ENCODE assay signal across 11 cellular contexts in genomic region chr15:85752591-85752990, GRCh38. TPM values are rescaled to one million over a fixed set of nuclear protein-coding genes. Genes with fewer than 3 reads are reported as not detected.
A peak's percentile ranks its signal among the peaks of the same experiment; 100 is the strongest.
DNase-seq lines count a peak whose midpoint lies in the region; ATAC-seq and TF ChIP-seq lines count a peak whose summit lies in the region.
"Had no signal": no experiment of that assay in that cellular context is flagged by ENCODE, and none has a peak within 500 bp of the region (broad histone marks: within the 10 kb centered on the region; RNA-seq: fewer than 3 reads in every experiment).

No MANE protein-coding gene starts in this region.

- no peak for DNase-seq in activated CD4-positive, alpha-beta T cell treated with anti-CD3 and anti-CD28 coated beads, Interleukin-2, amount 10 ng/mL, durations not matched to agents 7 days and 5 days
- no peak for DNase-seq in activated CD4-positive, alpha-beta T cell treated with anti-CD3 and anti-CD28 coated beads, Interleukin-2, amount 50 U/mL, for 4 hours
- DNase-seq in RWPE2 (ENCODE audit: low spot score) (peak; percentile 93), glutamatergic neuron (no peak), sciatic nerve (ENCODE audit: low spot score) (peak; percentile 55), mucosa of descending colon (no peak)
- no peak for DNase-seq in central memory CD4-positive, alpha-beta T cell
- DNase-seq: activated CD4-positive, alpha-beta T cell treated with anti-CD3 and anti-CD28 coated beads, Interleukin-2, amount 50 U/mL, for 48 hours; HFFc6; SIG-M5 had no signal

- POLR2A ChIA-PET in activated CD4-positive, alpha-beta T cell treated with anti-CD3 and anti-CD28 coated beads, Interleukin-2, amount 10 ng/mL, durations not matched to agents 7 days and 5 days (lab: Charles Lee): no interaction called here

- H3K27me3 ChIP-seq in RWPE2 (ENCODE audit: insufficient read depth, poor library complexity, severe bottlenecking): no peaks in the 10 kb centered on the region

- CTCF ChIA-PET in activated CD4-positive, alpha-beta T cell treated with anti-CD3 and anti-CD28 coated beads, Interleukin-2, amount 10 ng/mL, durations not matched to agents 7 days and 5 days (lab: Charles Lee): interaction anchor here (0.6 to 1.7 kb wide), 4 partner anchors 8 to 16 kb away, joined by 3 to 5 read pairs (median 3); no protein-coding TSS in a partner anchor

- no peak overlapping the region for H3K4me3 ChIP-seq in RWPE2 (ENCODE audit: severe bottlenecking)
- no peak overlapping the region for H3K4me3 ChIP-seq in mucosa of descending colon

- H3K4me1 ChIP-seq in RWPE2 (ENCODE audit: insufficient read depth, poor library complexity, severe bottlenecking) (peaks cover 23% of the 10 kb centered on the region), mucosa of descending colon (ENCODE audit: low read depth) (no peaks in the 10 kb centered on the region)

- no peaks in the 10 kb centered on the region for H3K27me3 Mint-ChIP-seq in activated CD4-positive, alpha-beta T cell treated with anti-CD3 and anti-CD28 coated beads, Interleukin-2, amount 10 ng/mL, durations not matched to agents 7 days and 5 days
- H3K27me3 Mint-ChIP-seq in glutamatergic neuron (ENCODE audit: unreplicated experiment): peaks cover 21% of the 10 kb centered on the region

- H3K9me3 ChIP-seq in RWPE2 (ENCODE audit: severe bottlenecking) (no peaks in the 10 kb centered on the region), mucosa of descending colon (no peaks in the 10 kb centered on the region)

- H3K9me3 Mint-ChIP-seq in activated CD4-positive, alpha-beta T cell treated with anti-CD3 and anti-CD28 coated beads, Interleukin-2, amount 10 ng/mL, durations not matched to agents 7 days and 5 days: no peaks in the 10 kb centered on the region
- peaks cover 17% of the 10 kb centered on the region for H3K9me3 Mint-ChIP-seq in glutamatergic neuron (ENCODE audit: unreplicated experiment)
- H3K9me3 Mint-ChIP-seq: HFFc6 had no signal

- intact Hi-C loops in sciatic nerve (cut with DNase I) (no loop called here), mucosa of descending colon (cut with DNase I, micrococcal nuclease) (no loop called here)

- H3K36me3 ChIP-seq in RWPE2 (ENCODE audit: low read depth) (peaks cover 3% of the 10 kb centered on the region; the same call in 1 of the 2 replicates), mucosa of descending colon (ENCODE audit: low read depth) (no peaks in the 10 kb centered on the region)

- no peak overlapping the region for H3K4me3 Mint-ChIP-seq in activated CD4-positive, alpha-beta T cell treated with anti-CD3 and anti-CD28 coated beads, Interleukin-2, amount 10 ng/mL, durations not matched to agents 7 days and 5 days
- H3K4me3 Mint-ChIP-seq in glutamatergic neuron (ENCODE audit: unreplicated experiment): peak overlapping the region; percentile 16
- H3K4me3 Mint-ChIP-seq: HFFc6 had no signal

- ATAC-seq in RWPE2 (ENCODE audit: low read depth): peak; percentile 89
- no peak for ATAC-seq in sciatic nerve
- ATAC-seq in HG02938 (IDR thresholded peaks at IDR 0.05; ENCODE audit: unreplicated experiment): no peak
- ATAC-seq in mucosa of descending colon: no peak

- TF ChIP-seq CTCF in RWPE2 (IDR thresholded peaks at IDR 0.05; ENCODE audit: poor library complexity, severe bottlenecking) (no peak), glutamatergic neuron (IDR thresholded peaks at IDR 0.05; ENCODE audit: partially characterized antibody, unreplicated experiment) (no peak), mucosa of descending colon (IDR thresholded peaks at IDR 0.05) (no peak)

- H3K36me3 Mint-ChIP-seq in activated CD4-positive, alpha-beta T cell treated with anti-CD3 and anti-CD28 coated beads, Interleukin-2, amount 10 ng/mL, durations not matched to agents 7 days and 5 days (ENCODE audit: low read depth): peaks cover 6% of the 10 kb centered on the region
- no peaks in the 10 kb centered on the region for H3K36me3 Mint-ChIP-seq in glutamatergic neuron (ENCODE audit: unreplicated experiment)

- H3K4me1 Mint-ChIP-seq in activated CD4-positive, alpha-beta T cell treated with anti-CD3 and anti-CD28 coated beads, Interleukin-2, amount 10 ng/mL, durations not matched to agents 7 days and 5 days: peaks cover 12% of the 10 kb centered on the region
- H3K4me1 Mint-ChIP-seq in glutamatergic neuron (ENCODE audit: low read depth, unreplicated experiment): peaks cover 47% of the 10 kb centered on the region

- H3K27ac Mint-ChIP-seq in activated CD4-positive, alpha-beta T cell treated with anti-CD3 and anti-CD28 coated beads, Interleukin-2, amount 10 ng/mL, durations not matched to agents 7 days and 5 days: peak overlapping the region; percentile 65
- H3K27ac Mint-ChIP-seq in glutamatergic neuron (ENCODE audit: unreplicated experiment): peak overlapping the region; percentile 94
- H3K27ac Mint-ChIP-seq: HFFc6 had no signal

- peak overlapping the region; percentile 55 for H3K27ac ChIP-seq in RWPE2 (ENCODE audit: poor library complexity, severe bottlenecking)

RNA-seq across cellular contexts. Expression of gene KLHL25, which starts 42.1 kb away (rescaled TPM):
- total RNA-seq in activated CD4-positive, alpha-beta T cell treated with anti-CD3 and anti-CD28 coated beads, Interleukin-2, amount 10 ng/mL, durations not matched to agents 7 days and 5 days: 1 to 10 TPM; 7.4 to 8.0 TPM
- total RNA-seq in glutamatergic neuron (ENCODE audit: unreplicated experiment) (45.1 TPM), sciatic nerve (6.2 TPM), mucosa of descending colon (1 to 10 TPM; 7.4 to 8.8 (median 7.7) TPM)

Comparison
In these comparisons a context has a peak if more than half of its experiments do, and no peak if none do; other contexts are left out.
1. DNase-seq: peak in RWPE2 (single experiment) and sciatic nerve (single experiment); none in activated CD4-positive, alpha-beta T cell treated with anti-CD3 and anti-CD28 coated beads, Interleukin-2, amount 10 ng/mL, durations not matched to agents 7 days and 5 days (single experiment), activated CD4-positive, alpha-beta T cell treated with anti-CD3 and anti-CD28 coated beads, Interleukin-2, amount 50 U/mL, for 4 hours (0 of 2), glutamatergic neuron (single experiment), central memory CD4-positive, alpha-beta T cell (single experiment) and mucosa of descending colon (0 of 3).